ENCODE assay signal across 8 cellular contexts in the genomic region with DNA sequence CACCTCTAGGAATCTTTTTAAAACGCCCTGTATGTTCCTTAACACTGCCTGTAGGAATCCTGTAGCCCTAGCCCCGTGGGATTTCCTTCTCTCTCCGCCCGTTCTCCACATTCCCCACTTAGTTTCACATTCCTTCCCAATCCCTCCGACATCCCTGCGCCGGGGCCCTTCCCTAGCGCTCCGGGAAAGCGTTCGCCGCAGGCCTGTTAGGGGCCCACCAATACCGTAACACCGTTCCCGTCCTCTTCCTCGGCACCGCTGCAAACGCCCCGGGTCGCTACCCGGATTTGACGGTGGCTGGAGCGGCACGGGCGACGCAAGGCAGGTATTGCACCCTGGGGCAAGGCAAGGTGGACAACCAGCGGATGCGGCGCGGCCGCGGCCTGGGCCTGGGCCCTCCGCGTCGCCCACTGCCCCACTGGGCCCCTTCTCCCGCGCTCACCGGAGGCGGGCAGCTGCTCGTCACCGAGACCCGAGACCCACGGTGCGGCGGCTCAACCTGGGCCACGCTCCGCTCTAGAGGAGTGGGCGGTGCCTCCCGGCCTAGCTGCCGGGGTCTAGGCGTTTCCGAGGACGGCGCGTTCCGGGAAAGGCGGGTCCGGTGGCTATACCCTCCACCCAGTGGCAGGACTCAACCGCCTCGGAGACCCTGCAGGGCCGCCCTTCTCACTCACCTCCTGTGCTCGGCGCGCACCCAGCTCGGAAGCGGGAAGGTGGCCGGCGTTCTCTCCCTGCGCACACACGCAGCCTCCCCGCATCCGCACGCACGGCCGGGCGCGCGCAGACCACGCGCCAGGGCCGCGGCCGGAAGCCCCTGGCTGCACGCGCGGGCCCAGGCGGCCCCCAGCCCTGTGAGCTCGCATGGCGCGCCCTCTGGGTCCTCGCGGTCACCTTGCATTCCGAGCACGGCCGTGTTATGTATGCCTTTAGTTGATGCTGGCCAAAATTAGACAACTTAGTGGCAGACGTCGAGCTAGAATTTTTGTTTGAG. TPM values are rescaled to one million over a fixed set of nuclear protein-coding genes. Genes with fewer than 3 reads are reported as not detected.
DNase-seq lines count a peak whose midpoint lies in the region; ATAC-seq, FAIRE-seq and TF ChIP-seq lines count a peak whose summit lies in the region.

A gene with protein sequence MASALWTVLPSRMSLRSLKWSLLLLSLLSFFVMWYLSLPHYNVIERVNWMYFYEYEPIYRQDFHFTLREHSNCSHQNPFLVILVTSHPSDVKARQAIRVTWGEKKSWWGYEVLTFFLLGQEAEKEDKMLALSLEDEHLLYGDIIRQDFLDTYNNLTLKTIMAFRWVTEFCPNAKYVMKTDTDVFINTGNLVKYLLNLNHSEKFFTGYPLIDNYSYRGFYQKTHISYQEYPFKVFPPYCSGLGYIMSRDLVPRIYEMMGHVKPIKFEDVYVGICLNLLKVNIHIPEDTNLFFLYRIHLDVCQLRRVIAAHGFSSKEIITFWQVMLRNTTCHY (minus strand): TSS at position 789 of the 991 bp plus-strand sequence. CDS start 18,595 bp downstream, outside the sequence.

- H3K9me3 Mint-ChIP-seq in activated naive CD8-positive, alpha-beta T cell treated with anti-CD3 and anti-CD28 coated beads for 36 hours: peaks cover 1% of the 10 kb centered on the region

- no peak for TF ChIP-seq CTCF in A549 (IDR thresholded peaks at IDR 0.05)
- TF ChIP-seq CTCF in uterus (IDR thresholded peaks at IDR 0.05): no peak

- DNase-seq in A549 (ENCODE audit: low read depth in 1 of 2, low spot score in 1 of 2) (peak; percentile 4), NCI-H345 (lab: John Stamatoyannopoulos, UW) (peak; percentile 51), head of caudate nucleus (peak in 41 of 42 donors; percentile 26 to 79 (median 56)), nucleus accumbens (lab: John Stamatoyannopoulos, UW) (peak in 42 of 56 donors; percentile 7 to 78 (median 48)), uterus (peak; percentile 21 to 40)
- DNase-seq in activated naive CD8-positive, alpha-beta T cell treated with anti-CD3 and anti-CD28 coated beads for 36 hours: peak; percentile 55

- CTCF ChIA-PET in A549 (lab: Yijun Ruan, JAX): no interaction called here

- intact Hi-C loops in head of caudate nucleus (cut with DNase I): no loop called here
- intact Hi-C loops in uterus (cut with DNase I; ENCODE audit: low total_unique reads): no loop called here

- H3K4me2 ChIP-seq in A549: peak within 1 kb of the TSS; percentile 79

- H3K4me1 ChIP-seq in A549: no peaks in the 10 kb centered on the region
- no peaks in the 10 kb centered on the region for H3K4me1 ChIP-seq in uterus

- peaks cover 10% of the 10 kb centered on the region for H3K36me3 Mint-ChIP-seq in activated naive CD8-positive, alpha-beta T cell treated with anti-CD3 and anti-CD28 coated beads for 36 hours

- peak; percentile 52 to 77; a peak in 5 of 6 replicates for ATAC-seq in A549
- ATAC-seq in GM18502 (IDR thresholded peaks at IDR 0.05; ENCODE audit: poor library complexity, unreplicated experiment): peak; percentile 86
- ATAC-seq in HG02870 (IDR thresholded peaks at IDR 0.05; ENCODE audit: unreplicated experiment): peak; percentile 72

- TF ChIP-seq POLR2A in A549 (IDR thresholded peaks at IDR 0.05; ENCODE audit: low read length): no peak
- no peak for TF ChIP-seq POLR2A in uterus (IDR thresholded peaks at IDR 0.05)

- no peak for TF ChIP-seq RAD21 in A549 (conservative IDR thresholded peaks at IDR 0.05 in 1 of 2, IDR thresholded peaks at IDR 0.05 in 1 of 2)

- H3K36me3 ChIP-seq in uterus: no peaks in the 10 kb centered on the region

- H3K27ac Mint-ChIP-seq in activated naive CD8-positive, alpha-beta T cell treated with anti-CD3 and anti-CD28 coated beads for 36 hours: peak within 1 kb of the TSS; percentile 34

- POLR2A ChIA-PET in A549 (lab: Yijun Ruan, JAX): no interaction called here

- H3K9me3 ChIP-seq in A549 (no peaks in the 10 kb centered on the region), uterus (no peaks in the 10 kb centered on the region)

- peaks cover 9% of the 10 kb centered on the region for H3K4me1 Mint-ChIP-seq in activated naive CD8-positive, alpha-beta T cell treated with anti-CD3 and anti-CD28 coated beads for 36 hours

- H3K27ac ChIP-seq in A549 (peak within 1 kb of the TSS in 1 of 2 experiments; percentile 53; a peak in 2 of 6 replicates), uterus (peak within 1 kb of the TSS; percentile 59 to 64)

- no peaks in the 10 kb centered on the region for H3K27me3 ChIP-seq in uterus

- H3K4me3 Mint-ChIP-seq in activated naive CD8-positive, alpha-beta T cell treated with anti-CD3 and anti-CD28 coated beads for 36 hours: peak within 1 kb of the TSS; percentile 87

- no peak for FAIRE-seq in A549 (lab: Jason Lieb, UNC)

- H3K27me3 Mint-ChIP-seq in activated naive CD8-positive, alpha-beta T cell treated with anti-CD3 and anti-CD28 coated beads for 36 hours: peaks cover 27% of the 10 kb centered on the region

- peak within 1 kb of the TSS; percentile 44 for H3K4me3 ChIP-seq in A549
- peak within 1 kb of the TSS; percentile 61 to 64 for H3K4me3 ChIP-seq in uterus

- 60% methylated on average over 56 of the region's 97 CpGs for WGBS in A549 (ENCODE audit: missing lambda C conversion rate)

- TF ChIP-seq EP300 in A549 (IDR thresholded peaks at IDR 0.05): no peak

TF ChIP-seq in A549, 52 proteins besides CTCF, POLR2A, EP300 and RAD21:
- TF ChIP-seq CEBPB (IDR thresholded peaks at IDR 0.05): no peak

RNA-seq across cellular contexts. Expression of the gene that starts here (rescaled TPM):
- polyA plus RNA-seq in A549 (2011; rRNA removed): 0.14 and 0.36 TPM in 2 replicates
- polyA plus RNA-seq in A549 (2012; cell fraction: cytosol; rRNA removed): 0.09 and 0.22 TPM in 2 replicates
- polyA plus RNA-seq in A549 (2012; cell fraction: nucleus; rRNA removed): 0.12 and 0.28 TPM in 2 replicates
- 0.05 to 0.17 TPM (median 0.13 TPM) in 3 replicates for polyA plus RNA-seq in A549 (2017; fragmentation: RNase III; extraction: RNeasy Plus Mini Kit Qiagen cat#74134 plus additional on column Dnase treatment)
- polyA minus RNA-seq in A549 (2011; rRNA and poly(A)+ RNA removed): 0.33 TPM in 1 of 2 replicates, not detected in the other
- total RNA-seq in activated naive CD8-positive, alpha-beta T cell treated with anti-CD3 and anti-CD28 coated beads for 36 hours: 10 to 100 TPM; 14.0 to 16.4 TPM
- 10 to 100 TPM in 3 of 4 donors, under 1 TPM in 1; 0.77 to 85.1 (median 14.8) TPM for total RNA-seq in uterus

Comparison
In these comparisons a context has a peak if more than half of its experiments do, and no peak if none do; other contexts are left out.
1. Peak in DNase-seq, ATAC-seq, H3K4me3 ChIP-seq and H3K4me2 ChIP-seq in A549; RNA of the gene not detected or under 1 TPM.
2. DNase-seq: peak in every context shown above with its lines; median percentile 56 in head of caudate nucleus; 55 in activated naive CD8-positive, alpha-beta T cell treated with anti-CD3 and anti-CD28 coated beads for 36 hours; 51 in NCI-H345; 48 in nucleus accumbens; 30 in uterus; 4 in A549.